In the genomic region with DNA sequence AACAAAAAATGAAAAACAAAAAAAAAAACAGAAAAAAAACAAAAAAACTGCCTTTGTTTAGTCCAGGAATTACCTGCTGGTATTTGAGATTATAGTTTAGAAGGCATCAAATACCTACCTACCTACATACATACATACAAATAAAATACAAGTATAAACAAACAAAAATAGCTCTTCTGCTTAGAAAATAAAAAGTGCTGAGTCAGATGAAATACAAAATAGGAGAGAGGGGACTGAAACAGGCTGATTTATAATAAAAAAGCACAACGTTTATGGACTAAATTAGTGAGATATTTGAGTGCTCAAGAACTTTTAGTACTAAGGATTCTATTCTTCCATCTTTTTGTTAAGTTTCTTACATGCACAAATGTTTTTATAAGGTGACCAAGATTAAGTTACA, we compare ENCODE assay signal across 36 cellular contexts.
"Had no signal": no experiment of that assay in that cellular context is flagged by ENCODE, and none has a peak within 500 bp of the region (broad histone marks: within the 10 kb centered on the region; RNA-seq: fewer than 3 reads in every experiment).

No MANE protein-coding gene starts in this region.

- FAIRE-seq: astrocyte, colon had no signal

- DNase-seq: activated CD4-positive, alpha-beta memory T cell treated with anti-CD3 and anti-CD28 coated beads for 36 hours; activated CD4-positive, alpha-beta T cell treated with anti-CD3 and anti-CD28 coated beads for 1 hour; activated CD4-positive, alpha-beta T cell treated with anti-CD3 and anti-CD28 coated beads for 36 hours; activated CD4-positive, alpha-beta T cell treated with anti-CD3 and anti-CD28 coated beads, Interleukin-2, amount 10 ng/mL, durations not matched to agents 24 days and 14 days; activated CD4-positive, alpha-beta T cell treated with anti-CD3 and anti-CD28 coated beads, Interleukin-2, amount 50 U/mL, for 1 hour; activated CD4-positive, alpha-beta T cell treated with anti-CD3 and anti-CD28 coated beads, Interleukin-2, amount 50 U/mL, for 4 hours; activated CD4-positive, CD25-positive, alpha-beta regulatory T cell; activated CD8-positive, alpha-beta memory T cell treated with anti-CD3 and anti-CD28 coated beads, Interleukin-2, amount 50 U/mL, for 4 hours; activated CD8-positive, alpha-beta T cell treated with anti-CD3 and anti-CD28 coated beads for 36 hours; activated effector memory CD4-positive, alpha-beta T cell treated with anti-CD3 and anti-CD28 coated beads, Interleukin-2, amount 50 U/mL, for 16 hours; activated gamma-delta T cell treated with Interleukin-2 at 50 U/mL for 16 hours; activated naive CD4-positive, alpha-beta T cell; activated naive CD4-positive, alpha-beta T cell treated with anti-CD3 and anti-CD28 coated beads for 36 hours; activated naive CD4-positive, alpha-beta T cell treated with anti-CD3 and anti-CD28 coated beads, Interleukin-2, amount 50 U/mL, for 16 hours; activated naive CD8-positive, alpha-beta T cell treated with anti-CD3 and anti-CD28 coated beads for 36 hours; activated T-cell treated with anti-CD3 and anti-CD28 coated beads for 4 hours; activated T-cell treated with anti-CD3 and anti-CD28 coated beads, Interleukin-2, amount 50 U/mL, for 1 hour; activated T-cell treated with anti-CD3 and anti-CD28 coated beads, Interleukin-2, amount 50 U/mL, for 4 hours; activated T-cell treated with anti-CD3 and anti-CD28 coated beads, Interleukin-2, amount 50 U/mL, for 72 hours; adrenal gland; amniotic stem cell; aorta; body of pancreas; brain microvascular endothelial cell; central memory CD4-positive, alpha-beta T cell; T-helper 2 cell; T-helper 9 cell; WERI-Rb-1 had no signal

- H3K9me3 ChIP-seq: adrenal gland, body of pancreas, breast epithelium had no signal

- H3K36me3 ChIP-seq: adrenal gland, brain microvascular endothelial cell, breast epithelium, WERI-Rb-1 had no signal

- H3K27ac ChIP-seq: adrenal gland, body of pancreas, brain microvascular endothelial cell, breast epithelium, coronary artery, WERI-Rb-1 had no signal

- ATAC-seq: activated CD4-positive, alpha-beta T cell treated with anti-CD3 and anti-CD28 coated beads for 36 hours; activated CD4-positive, CD25-positive, alpha-beta regulatory T cell treated with anti-CD3 and anti-CD28 coated beads, Interleukin-2, amount 50 U/mL, for 24 hours; activated CD8-positive, alpha-beta T cell treated with anti-CD3 and anti-CD28 coated beads for 36 hours; activated naive CD4-positive, alpha-beta T cell treated with anti-CD3 and anti-CD28 coated beads, Interleukin-2, amount 50 U/mL, for 72 hours; activated T-cell treated with anti-CD3 and anti-CD28 coated beads, Interleukin-2, amount 50 U/mL, for 4 hours; activated T-cell treated with anti-CD3 and anti-CD28 coated beads, Interleukin-2, amount 50 U/mL, for 72 hours; activated T-helper 17 cell treated with anti-CD3 and anti-CD28 coated beads, Interleukin-2, amount 50 U/mL, for 72 hours; body of pancreas; WTC11 had no signal

- H3K4me1 ChIP-seq: adrenal gland, body of pancreas, breast epithelium had no signal

- H3K27me3 ChIP-seq: adrenal gland, body of pancreas, brain microvascular endothelial cell, breast epithelium had no signal

- H3K4me3 ChIP-seq: adrenal gland, body of pancreas, breast epithelium, coronary artery had no signal
